ENCODE assay signal across 2 cellular contexts in the genomic region with DNA sequence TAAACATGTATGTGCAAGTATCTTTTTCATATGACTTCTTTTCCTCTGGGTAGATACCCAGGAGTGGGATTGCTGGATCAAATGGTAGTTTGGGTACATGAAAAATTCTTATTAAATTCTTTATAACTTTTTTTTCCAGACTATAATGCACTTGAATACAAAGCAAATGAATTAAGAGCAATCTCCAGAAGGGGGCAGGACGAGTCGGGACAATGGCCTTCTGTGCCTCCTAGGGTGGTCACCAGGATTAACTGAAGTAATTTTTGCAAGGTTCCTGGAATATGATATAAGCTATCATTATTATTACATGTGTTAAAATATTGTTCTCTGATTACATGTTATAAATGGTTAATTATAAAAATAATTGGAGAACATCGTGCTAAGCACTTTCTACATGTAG.
TF ChIP-seq lines count a peak whose summit lies in the region.

No MANE protein-coding gene starts in this region.

TF ChIP-seq in IMR-90, 13 proteins besides CTCF, POLR2A, EP300 and RAD21 (continued from another document):
- TF ChIP-seq, protein P1, sequence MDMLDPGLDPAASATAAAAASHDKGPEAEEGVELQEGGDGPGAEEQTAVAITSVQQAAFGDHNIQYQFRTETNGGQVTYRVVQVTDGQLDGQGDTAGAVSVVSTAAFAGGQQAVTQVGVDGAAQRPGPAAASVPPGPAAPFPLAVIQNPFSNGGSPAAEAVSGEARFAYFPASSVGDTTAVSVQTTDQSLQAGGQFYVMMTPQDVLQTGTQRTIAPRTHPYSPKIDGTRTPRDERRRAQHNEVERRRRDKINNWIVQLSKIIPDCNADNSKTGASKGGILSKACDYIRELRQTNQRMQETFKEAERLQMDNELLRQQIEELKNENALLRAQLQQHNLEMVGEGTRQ (IDR thresholded peaks at IDR 0.05; ENCODE audit: low read depth, low read length), result no peak
- TF ChIP-seq NFE2L2 (IDR thresholded peaks at IDR 0.05; ENCODE audit: low read depth, low read length) (no peak), RCOR1 (IDR thresholded peaks at IDR 0.05; ENCODE audit: insufficient replicate concordance, low read length) (no peak), MXI1 (IDR thresholded peaks at IDR 0.05; ENCODE audit: borderline replicate concordance, low read depth, low read length) (no peak), FOS (IDR thresholded peaks at IDR 0.05; ENCODE audit: low read depth, low read length) (no peak), MAFK (IDR thresholded peaks at IDR 0.05; ENCODE audit: low read depth, low read length) (no peak), ELK1 (IDR thresholded peaks at IDR 0.05; ENCODE audit: borderline replicate concordance, low read depth, low read length) (no peak)

TF ChIP-seq in GM12878, 131 proteins besides CTCF, POLR2A, EP300 and RAD21 (continued from another document):
- TF ChIP-seq CBX5 (IDR thresholded peaks at IDR 0.05; ENCODE audit: low read depth) (no peak), RUNX3 (IDR thresholded peaks at IDR 0.05; ENCODE audit: low read length) (no peak)
